Comparison of ENCODE assay signal across 9 cellular contexts in genomic region chr12:84874125-84874824, GRCh38. TPM values are rescaled to one million over a fixed set of nuclear protein-coding genes. Genes with fewer than 3 reads are reported as not detected.
DNase-seq lines count a peak whose midpoint lies in the region; ATAC-seq, FAIRE-seq and TF ChIP-seq lines count a peak whose summit lies in the region.
"Had no signal": no experiment of that assay in that cellular context is flagged by ENCODE, and none has a peak within 500 bp of the region (broad histone marks: within the 10 kb centered on the region; RNA-seq: fewer than 3 reads in every experiment).

No MANE protein-coding gene starts in this region.

- DNase-seq in AG08396 (ENCODE audit: low spot score) (peak; percentile 13), GM13977 (ENCODE audit: low spot score) (peak; percentile 19), MV-4-11 (lab: John Stamatoyannopoulos, UW) (peak; percentile 35), SJCRH30 (peak; percentile 4 to 70), fibroblast of lung (ENCODE audit: low read depth in 2 of 2) (peak; percentile 25 to 85), pancreas (no peak)
- DNase-seq in activated CD4-positive, alpha-beta T cell treated with anti-CD3 and anti-CD28 coated beads for 1 hour = no peak

- H3K36me3 ChIP-seq in SJCRH30 = no peaks in the 10 kb centered on the region
- H3K36me3 ChIP-seq in fibroblast of lung (ENCODE audit: control insufficient read depth, insufficient read depth, low read length) = no peaks in the 10 kb centered on the region
- no peaks in the 10 kb centered on the region for H3K36me3 ChIP-seq in pancreas

- 34% methylated on average over 7 of the region's 7 CpGs for WGBS in pancreas, 2 donors

- H3K9me3 ChIP-seq in SJCRH30 (replicated peaks) = no peaks in the 10 kb centered on the region
- no peaks in the 10 kb centered on the region for H3K9me3 ChIP-seq in fibroblast of lung (ENCODE audit: control insufficient read depth, insufficient read depth, low read depth, low read length)
- H3K9me3 ChIP-seq in pancreas = no peaks in the 10 kb centered on the region

- H3K9ac ChIP-seq in fibroblast of lung (ENCODE audit: insufficient read depth, low read length) = no peak overlapping the region

- no peaks in the 10 kb centered on the region for H3K4me1 ChIP-seq in SJCRH30
- H3K4me1 ChIP-seq in fibroblast of lung (ENCODE audit: control insufficient read depth, extremely low read depth, insufficient read depth, low read length) = no peaks in the 10 kb centered on the region
- H3K4me1 ChIP-seq in pancreas = no peaks in the 10 kb centered on the region

- intact Hi-C loops in pancreas (cut with DNase I) = no loop called here

- in situ Hi-C loops in GM13977 (cut with MboI; ENCODE audit: low pct_unique_long_range_greater_than_20kb, low sequenced_read_pairs, unreplicated experiment) = no loop called here

- TF ChIP-seq CTCF in GM13977 (IDR thresholded peaks at IDR 0.05; ENCODE audit: extremely low read depth, insufficient read depth, missing control alignments) (peak; percentile 75), fibroblast of lung (conservative IDR thresholded peaks at IDR 0.05 in 1 of 2, IDR thresholded peaks at IDR 0.05 in 1 of 2; ENCODE audit: low read depth in 1 of 2, low read length in 2 of 2) (peak; percentile 33 to 62), pancreas (IDR thresholded peaks at IDR 0.05) (peak; percentile 37 to 77 (median 55))

- H3K4me3 ChIP-seq in SJCRH30 = no peak overlapping the region
- no peak overlapping the region for H3K4me3 ChIP-seq in fibroblast of lung (replicated peaks in 1 of 4; ENCODE audit: control extremely low read depth in 1 of 4, insufficient read depth in 1 of 4, low read depth in 3 of 4, low read length in 4 of 4)
- no peak overlapping the region for H3K4me3 ChIP-seq in pancreas

- H4K20me1 ChIP-seq in fibroblast of lung (ENCODE audit: control insufficient read depth, extremely low read depth, insufficient read depth, low read length) = no peaks in the 10 kb centered on the region

- H3K27ac ChIP-seq in SJCRH30 = no peak overlapping the region
- no peak overlapping the region for H3K27ac ChIP-seq in fibroblast of lung (ENCODE audit: insufficient read depth, low read length)
- no peak overlapping the region for H3K27ac ChIP-seq in pancreas

- FAIRE-seq in pancreas (lab: Jason Lieb, UNC) = peak; percentile 96

- H3K79me2 ChIP-seq in fibroblast of lung (ENCODE audit: control insufficient read depth, insufficient read depth, low read length) = no peaks in the 10 kb centered on the region

- H3K27me3 ChIP-seq in SJCRH30 (no peaks in the 10 kb centered on the region), fibroblast of lung (ENCODE audit: control insufficient read depth, insufficient read depth, low read length) (no peaks in the 10 kb centered on the region), pancreas (peaks cover 0 to 7% (median 0%) of the 10 kb centered on the region in 4 donors)

- ATAC-seq in HG02678 (IDR thresholded peaks at IDR 0.05; ENCODE audit: unreplicated experiment) (peak; percentile 96), pancreas (peak; percentile 71 to 93 (median 89))

- H2AFZ ChIP-seq in fibroblast of lung (ENCODE audit: low read length) = no peak overlapping the region

- H3K4me2 ChIP-seq in fibroblast of lung (ENCODE audit: extremely low read depth, insufficient read depth, low read length) = no peak overlapping the region

RNA-seq across cellular contexts. Expression of gene SLC6A15, which starts 38.3 kb away (rescaled TPM):
- 24.4 and 26.2 TPM in 2 replicates for total RNA-seq in SJCRH30 (2014; rRNA removed; shearing (Covaris generic))
- total RNA-seq in fibroblast of lung (0.77 and 0.99 TPM in 2 replicates), pancreas (not detected)
- polyA plus RNA-seq in fibroblast of lung (0.10 and 0.30 TPM in 2 replicates), pancreas (under 1 TPM in 1 of 2 donors, not detected in 1; 0.07 TPM)
- polyA plus RNA-seq in fibroblast of lung (2012) = 0.33 and 0.35 TPM in 2 replicates
- polyA minus RNA-seq in fibroblast of lung (ENCODE audit: low replicate concordance) = not detected in 2 replicates
- total RNA-seq: mononuclear cell had no signal

Comparison
In these comparisons a context has a peak if more than half of its experiments do, and no peak if none do; other contexts are left out.
1. DNase-seq: peak in AG08396 (single experiment), GM13977 (single experiment), MV-4-11 (single experiment), SJCRH30 (2 of 2) and fibroblast of lung (2 of 2); none in pancreas (0 of 6) and activated CD4-positive, alpha-beta T cell treated with anti-CD3 and anti-CD28 coated beads for 1 hour (single experiment).
2. RNA of gene SLC6A15, which starts 38.3 kb away (total RNA-seq): 24.4 to 26.2 TPM in SJCRH30; 0.77 to 0.99 TPM in fibroblast of lung and not detected in pancreas; every median in the first group is over 10 times any median in the second.
3. Peak in every context shown above with its lines, with median percentiles within 50 percentile points of each other: CTCF ChIP-seq.